Comparison of ENCODE assay signal across 1 cellular context in genomic region chr15:44711356-44712107, GRCh38.
A peak's percentile ranks its signal among the peaks of the same experiment; 100 is the strongest.
TF ChIP-seq lines count a peak whose summit lies in the region.

Gene B2M (plus strand): TSS chr15:44711517. CDS start chr15:44711547, 30 bp downstream.

TF ChIP-seq in HepG2, 621 proteins besides CTCF, POLR2A, EP300 and RAD21 (continued from another document and continues in another):
- TF ChIP-seq ZNF142 (CRISPR knock-in tag; IDR thresholded peaks at IDR 0.05), result peak; percentile 70; the same call in 1 of the 2 replicates
- no peak for TF ChIP-seq EEA1 (CRISPR knock-in tag; IDR thresholded peaks at IDR 0.05; ENCODE audit: borderline replicate concordance)
- TF ChIP-seq TAF15 (IDR thresholded peaks at IDR 0.05; ENCODE audit: low read depth, low read length, poor library complexity, severe bottlenecking), result no peak
- no peak for TF ChIP-seq ZBTB25 (CRISPR knock-in tag; IDR thresholded peaks at IDR 0.05)
- no peak for TF ChIP-seq ZNF746 (CRISPR knock-in tag; IDR thresholded peaks at IDR 0.05)
- no peak for TF ChIP-seq ZBTB3 (CRISPR knock-in tag; IDR thresholded peaks at IDR 0.05; ENCODE audit: borderline replicate concordance, low read depth)
- TF ChIP-seq TFDP1 (CRISPR knock-in tag; IDR thresholded peaks at IDR 0.05; ENCODE audit: borderline replicate concordance), result peak; percentile 39; the same call in 1 of the 2 replicates
- peak; percentile 48 for TF ChIP-seq ZBTB26 (CRISPR knock-in tag; IDR thresholded peaks at IDR 0.05; ENCODE audit: borderline replicate concordance)
- peak; percentile 66 for TF ChIP-seq EED (CRISPR knock-in tag; IDR thresholded peaks at IDR 0.05)
- peak; percentile 15; the same call in 1 of the 2 replicates for TF ChIP-seq KAT8 (CRISPR knock-in tag; IDR thresholded peaks at IDR 0.05)
- TF ChIP-seq FOXA3 (CRISPR knock-in tag; IDR thresholded peaks at IDR 0.05), result no peak
- TF ChIP-seq ZNF772 (CRISPR knock-in tag; IDR thresholded peaks at IDR 0.05), result peak; percentile 88; the same call in 1 of the 2 replicates
- TF ChIP-seq MXD3 (CRISPR knock-in tag; IDR thresholded peaks at IDR 0.05), result peak; percentile 31; the same call in 1 of the 2 replicates
- no peak for TF ChIP-seq ZNF576 (CRISPR knock-in tag; IDR thresholded peaks at IDR 0.05)
- no peak for TF ChIP-seq RORA (CRISPR knock-in tag; IDR thresholded peaks at IDR 0.05)
- TF ChIP-seq MNT (IDR thresholded peaks at IDR 0.05), result no peak
- TF ChIP-seq ZNF431 (CRISPR knock-in tag; IDR thresholded peaks at IDR 0.05; ENCODE audit: borderline replicate concordance, low read depth), result peak; percentile 20; the same call in 1 of the 2 replicates
- TF ChIP-seq ZNF704 (CRISPR knock-in tag; IDR thresholded peaks at IDR 0.05; ENCODE audit: borderline replicate concordance), result 0 out of 2 replicates have a peak, but pooled peaks have one; percentile 52
- TF ChIP-seq MAFF (IDR thresholded peaks at IDR 0.05; ENCODE audit: low read depth, low read length), result no peak
- TF ChIP-seq RELA (CRISPR knock-in tag; IDR thresholded peaks at IDR 0.05), result peak; percentile 43; the same call in 1 of the 2 replicates
- no peak for TF ChIP-seq ZFP82 (CRISPR knock-in tag; IDR thresholded peaks at IDR 0.05; ENCODE audit: borderline replicate concordance)
- TF ChIP-seq ELF3 (CRISPR knock-in tag; IDR thresholded peaks at IDR 0.05), result no peak
- no peak; the same call in 1 of the 2 replicates for TF ChIP-seq AKNA (CRISPR knock-in tag; IDR thresholded peaks at IDR 0.05; ENCODE audit: borderline replicate concordance)
- no peak for TF ChIP-seq ZNF646 (CRISPR knock-in tag; IDR thresholded peaks at IDR 0.05)
- TF ChIP-seq ZNF256 (CRISPR knock-in tag; conservative IDR thresholded peaks at IDR 0.05), result 0 out of 2 replicates have a peak, but pooled peaks have one; percentile 23
- TF ChIP-seq NRL (CRISPR knock-in tag; IDR thresholded peaks at IDR 0.05; ENCODE audit: borderline replicate concordance), result peak; percentile 83
- no peak for TF ChIP-seq JUNB (CRISPR knock-in tag; IDR thresholded peaks at IDR 0.05; ENCODE audit: borderline replicate concordance)
- TF ChIP-seq CHD2 (IDR thresholded peaks at IDR 0.05; ENCODE audit: low read depth, low read length), result peak; percentile 83
